Comparison of ENCODE assay signal across 17 cellular contexts in genomic region chrX:47158131-47158530, GRCh38. TPM values are rescaled to one million over a fixed set of nuclear protein-coding genes. Genes with fewer than 3 reads are reported as not detected.
A peak's percentile ranks its signal among the peaks of the same experiment; 100 is the strongest.
DNase-seq lines count a peak whose midpoint lies in the region; ATAC-seq, FAIRE-seq and TF ChIP-seq lines count a peak whose summit lies in the region.
"Had no signal": no experiment of that assay in that cellular context is flagged by ENCODE, and none has a peak within 500 bp of the region (broad histone marks: within the 10 kb centered on the region; RNA-seq: fewer than 3 reads in every experiment).

No MANE protein-coding gene starts in this region.

- no peak overlapping the region for H3K4me3 Mint-ChIP-seq in astrocyte (ENCODE audit: unreplicated experiment)

- H3K36me3 ChIP-seq in astrocyte (ENCODE audit: insufficient read depth, low read length): peaks cover 5% of the 10 kb centered on the region

- FAIRE-seq in astrocyte (lab: Jason Lieb, UNC) (no peak), RCC 7860 (lab: Jason Lieb, UNC) (no peak)

- no peak overlapping the region for H2AFZ ChIP-seq in astrocyte (ENCODE audit: low read depth, low read length)

- H3K36me3 Mint-ChIP-seq in astrocyte (ENCODE audit: low read depth, unreplicated experiment): peaks cover 8% of the 10 kb centered on the region

- H3K27ac ChIP-seq in astrocyte (ENCODE audit: low read depth, low read length): no peak overlapping the region
- H3K27ac ChIP-seq: BLaER1 treated with 17β-estradiol and CSF1 and Interleukin-3, amounts not matched to agents 10 nM and 100 nM had no signal

- H3K9me3 ChIP-seq in astrocyte (ENCODE audit: insufficient read depth, low read depth, low read length): no peaks in the 10 kb centered on the region

- no peak overlapping the region for H3K9ac ChIP-seq in astrocyte (ENCODE audit: low read length)
- H3K9ac ChIP-seq: BLaER1 treated with 17β-estradiol and CSF1 and Interleukin-3, amounts not matched to agents 10 nM and 100 nM had no signal

- H3K4me3 ChIP-seq in astrocyte (ENCODE audit: insufficient read depth, low read depth, low read length): no peak overlapping the region
- H3K4me3 ChIP-seq: BLaER1 treated with 17β-estradiol and CSF1 and Interleukin-3, amounts not matched to agents 10 nM and 100 nM had no signal

- H3K27ac Mint-ChIP-seq in astrocyte (ENCODE audit: unreplicated experiment): peak overlapping the region; percentile 58

- H3K27me3 Mint-ChIP-seq in astrocyte (ENCODE audit: low read depth, unreplicated experiment): no peaks in the 10 kb centered on the region

- DNase-seq in cardiac septum (ENCODE audit: low spot score): peak; percentile 59
- DNase-seq in left cardiac atrium: no peak
- DNase-seq in astrocyte (ENCODE audit: low read depth): no peak
- DNase-seq in iPS-NIHi7 (ENCODE audit: extremely low spot score): peak; percentile 58
- DNase-seq in NCI-H2081 (lab: John Stamatoyannopoulos, UW): no peak
- no peak for DNase-seq in RCC 7860 (ENCODE audit: low spot score)
- DNase-seq in amniotic stem cell (lab: John Stamatoyannopoulos, UW): no peak
- no peak for DNase-seq in NCI-H1417 (lab: John Stamatoyannopoulos, UW)
- DNase-seq: 8988T, DMS153, MM.1S, NCI-H1105 treated with DMSO at 0.1 percent for 48 hours, NCI-H187 treated with DMSO at 0.1 percent for 48 hours, NCI-H2171 treated with DMSO at 0.1 percent for 48 hours, NCI-H510A, SIG-M5 had no signal

- H3K4me1 Mint-ChIP-seq in astrocyte (ENCODE audit: low read depth, unreplicated experiment): no peaks in the 10 kb centered on the region

- no peak for ATAC-seq in left cardiac atrium

- no peaks in the 10 kb centered on the region for H3K9me3 Mint-ChIP-seq in astrocyte (ENCODE audit: unreplicated experiment)

- H3K4me2 ChIP-seq in astrocyte (ENCODE audit: low read length): no peak overlapping the region
- H3K4me2 ChIP-seq: BLaER1 treated with 17β-estradiol and CSF1 and Interleukin-3, amounts not matched to agents 10 nM and 100 nM had no signal

- peaks cover 86% of the 10 kb centered on the region for H3K79me2 ChIP-seq in astrocyte (ENCODE audit: insufficient read depth, low read length)

- H3K4me1 ChIP-seq in astrocyte (ENCODE audit: insufficient read depth, low read length): no peaks in the 10 kb centered on the region
- H3K4me1 ChIP-seq: BLaER1 treated with 17β-estradiol and CSF1 and Interleukin-3, amounts not matched to agents 10 nM and 100 nM had no signal

- H4K20me1 ChIP-seq in astrocyte (ENCODE audit: insufficient read depth, low read length): peaks cover 21% of the 10 kb centered on the region

- no peaks in the 10 kb centered on the region for H3K27me3 ChIP-seq in astrocyte (ENCODE audit: insufficient read depth, low read length)

- no peak for TF ChIP-seq CTCF in astrocyte (IDR thresholded peaks at IDR 0.05; ENCODE audit: insufficient read depth, low read depth, low read length)

- intact Hi-C loops in cardiac septum (cut with DNase I) (no loop called here), left cardiac atrium (cut with DNase I) (no loop called here)

RNA-seq across cellular contexts. Expression of gene RBM10, which starts 13.1 kb away (rescaled TPM):
- 27.1 TPM for total RNA-seq in cardiac septum
- 10 to 100 TPM; 22.1 to 23.9 TPM for total RNA-seq in left cardiac atrium
- 35.9 and 36.3 TPM in 2 replicates for total RNA-seq in astrocyte

RNA-seq across cellular contexts. Expression of gene NDUFB11, which starts 13.6 kb away (rescaled TPM):
- 109 TPM for total RNA-seq in cardiac septum
- 100 to 1,000 TPM; 137 to 138 TPM for total RNA-seq in left cardiac atrium
- 79.4 and 86.3 TPM in 2 replicates for total RNA-seq in astrocyte

RNA-seq across cellular contexts. Expression of gene UBA1, which starts 35.5 kb away (rescaled TPM):
- total RNA-seq in cardiac septum (160 TPM), left cardiac atrium (100 to 1,000 TPM; 101 to 132 TPM), astrocyte (232 and 244 TPM in 2 replicates)

Comparison
In these comparisons a context has a peak if more than half of its experiments do, and no peak if none do; other contexts are left out.
1. DNase-seq: peak in cardiac septum (single experiment) and iPS-NIHi7 (single experiment); none in left cardiac atrium (single experiment), astrocyte (single experiment), NCI-H2081 (0 of 2), RCC 7860 (single experiment), amniotic stem cell (single experiment) and NCI-H1417 (0 of 3).